In genomic region chr20:30811896-30812671, GRCh38 we compare ENCODE assay signal across 8 cellular contexts.
A peak's percentile ranks its signal among the peaks of the same experiment; 100 is the strongest.
DNase-seq lines count a peak whose midpoint lies in the region; ATAC-seq, FAIRE-seq and TF ChIP-seq lines count a peak whose summit lies in the region.

No MANE protein-coding gene starts in this region.

- DNase-seq in Daoy (ENCODE audit: low read depth) = peak; percentile 77
- DNase-seq in HFF-Myc (ENCODE audit: extremely low read depth, low read depth) = no peak
- peak; percentile 43 for DNase-seq in RPMI8226
- peak; percentile 38 for DNase-seq in glomerular visceral epithelial cell (ENCODE audit: extremely low spot score)
- DNase-seq in stimulated activated effector memory CD8-positive, alpha-beta T cell treated with anti-CD3 and anti-CD28 coated beads, Interleukin-12 subunit alpha, Interleukin-12 subunit beta, amount 100 ng/mL, for 72 hours (ENCODE audit: low spot score in 2 of 2) = peak in 1 of 2 donors; percentile 51
- no peak for DNase-seq in activated naive CD4-positive, alpha-beta T cell (lab: John Stamatoyannopoulos, UW)
- no peak for DNase-seq in RCC 7860 (ENCODE audit: low spot score)

- H3K9me3 Mint-ChIP-seq in stimulated activated effector memory CD8-positive, alpha-beta T cell treated with anti-CD3 and anti-CD28 coated beads, Interleukin-12 subunit alpha, Interleukin-12 subunit beta, amount 100 ng/mL, for 72 hours = peaks cover 9% of the 10 kb centered on the region

- peak; percentile 58 for ATAC-seq in stimulated activated effector memory CD8-positive, alpha-beta T cell treated with anti-CD3 and anti-CD28 coated beads, Interleukin-12 subunit alpha, Interleukin-12 subunit beta, amount 100 ng/mL, for 72 hours
- ATAC-seq in HG02973 (IDR thresholded peaks at IDR 0.05; ENCODE audit: unreplicated experiment) = no peak

- no peaks in the 10 kb centered on the region for H3K4me1 Mint-ChIP-seq in stimulated activated effector memory CD8-positive, alpha-beta T cell treated with anti-CD3 and anti-CD28 coated beads, Interleukin-12 subunit alpha, Interleukin-12 subunit beta, amount 100 ng/mL, for 72 hours

- no peak overlapping the region for H3K4me3 Mint-ChIP-seq in stimulated activated effector memory CD8-positive, alpha-beta T cell treated with anti-CD3 and anti-CD28 coated beads, Interleukin-12 subunit alpha, Interleukin-12 subunit beta, amount 100 ng/mL, for 72 hours

- peak overlapping the region; percentile 30 for H3K4me3 ChIP-seq in HFF-Myc (replicated peaks; ENCODE audit: low read depth, low read length)

- no peak for FAIRE-seq in RCC 7860 (lab: Jason Lieb, UNC)

- no peaks in the 10 kb centered on the region for H3K36me3 Mint-ChIP-seq in stimulated activated effector memory CD8-positive, alpha-beta T cell treated with anti-CD3 and anti-CD28 coated beads, Interleukin-12 subunit alpha, Interleukin-12 subunit beta, amount 100 ng/mL, for 72 hours

- H3K27ac Mint-ChIP-seq in stimulated activated effector memory CD8-positive, alpha-beta T cell treated with anti-CD3 and anti-CD28 coated beads, Interleukin-12 subunit alpha, Interleukin-12 subunit beta, amount 100 ng/mL, for 72 hours = no peak overlapping the region

- no peak for TF ChIP-seq CTCF in HFF-Myc (IDR thresholded peaks at IDR 0.05; ENCODE audit: low read depth, low read length, missing control alignments)

Comparison
In these comparisons a context has a peak if more than half of its experiments do, and no peak if none do; other contexts are left out.
1. DNase-seq: peak in Daoy (single experiment), RPMI8226 (single experiment) and glomerular visceral epithelial cell (single experiment); none in HFF-Myc (single experiment), activated naive CD4-positive, alpha-beta T cell (0 of 4) and RCC 7860 (single experiment).